Comparison of ENCODE assay signal across 15 cellular contexts in genomic region chr12:57739914-57740538, GRCh38. TPM values are rescaled to one million over a fixed set of nuclear protein-coding genes. Genes with fewer than 3 reads are reported as not detected.
DNase-seq lines count a peak whose midpoint lies in the region; ATAC-seq and TF ChIP-seq lines count a peak whose summit lies in the region.
"Had no signal": no experiment of that assay in that cellular context is flagged by ENCODE, and none has a peak within 500 bp of the region (broad histone marks: within the 10 kb centered on the region; RNA-seq: fewer than 3 reads in every experiment).

No MANE protein-coding gene starts in this region.

- H3K4me3 ChIP-seq in MM.1S (ENCODE audit: low read length): no peak overlapping the region
- H3K4me3 ChIP-seq in neutrophil (ENCODE audit: low read depth in 1 of 2, low read length in 1 of 2): peak overlapping the region; percentile 61 to 72
- H3K4me3 ChIP-seq: hepatocyte, tibial artery had no signal

- H3K4me1 ChIP-seq in MM.1S (ENCODE audit: low read length) (peaks cover 28% of the 10 kb centered on the region), neutrophil (ENCODE audit: control insufficient read depth in 1 of 2, insufficient read depth in 1 of 2, low read depth in 1 of 2, low read length in 1 of 2) (peaks cover 56 to 60% of the 10 kb centered on the region in 2 experiments)

- peak overlapping the region; percentile 90 for H3K4me3 Mint-ChIP-seq in T-helper 1 cell treated with Interleukin-12 subunit alpha and Interleukin-12 subunit beta and Interleukin-4 antibody, amounts not matched to agents 30 μg/mL and 1 μg/mL, for 36 hours
- H3K4me3 Mint-ChIP-seq in brain: peak overlapping the region in 4 of 5 experiments; percentile 30 to 90 (median 84)

- no peak for ATAC-seq in GM19395 (IDR thresholded peaks at IDR 0.05; ENCODE audit: unreplicated experiment)
- ATAC-seq: left colon had no signal

- H3K9me3 Mint-ChIP-seq in T-helper 1 cell treated with Interleukin-12 subunit alpha and Interleukin-12 subunit beta and Interleukin-4 antibody, amounts not matched to agents 30 μg/mL and 1 μg/mL, for 36 hours: no peaks in the 10 kb centered on the region
- peaks cover 0 to 8% (median 0%) of the 10 kb centered on the region in 5 experiments for H3K9me3 Mint-ChIP-seq in brain

- H3K9me3 ChIP-seq in MM.1S (replicated peaks; ENCODE audit: insufficient read depth, low read length) (no peaks in the 10 kb centered on the region), neutrophil (no peaks in the 10 kb centered on the region)
- H3K9me3 ChIP-seq: tibial artery had no signal

- no peaks in the 10 kb centered on the region for H3K27me3 Mint-ChIP-seq in T-helper 1 cell treated with Interleukin-12 subunit alpha and Interleukin-12 subunit beta and Interleukin-4 antibody, amounts not matched to agents 30 μg/mL and 1 μg/mL, for 36 hours (ENCODE audit: low read depth)
- H3K27me3 Mint-ChIP-seq in brain: peaks cover 75% of the 10 kb centered on the region

- no peak overlapping the region for H2AFZ ChIP-seq in MM.1S (ENCODE audit: low read length)
- H2AFZ ChIP-seq: hepatocyte had no signal

- peak overlapping the region; percentile 72; the same call in 1 of the 2 replicates for H3K4me2 ChIP-seq in MM.1S (ENCODE audit: low read depth, low read length)
- H3K4me2 ChIP-seq: hepatocyte had no signal

- no peak overlapping the region for H3K27ac ChIP-seq in MM.1S (ENCODE audit: low read length)
- peak overlapping the region; percentile 94 for H3K27ac ChIP-seq in neutrophil
- H3K27ac ChIP-seq: hepatocyte, tibial artery had no signal

- no peak overlapping the region for H3K9ac ChIP-seq in MM.1S (ENCODE audit: low read length)

- peak overlapping the region; percentile 6 for H3K27ac Mint-ChIP-seq in T-helper 1 cell treated with Interleukin-12 subunit alpha and Interleukin-12 subunit beta and Interleukin-4 antibody, amounts not matched to agents 30 μg/mL and 1 μg/mL, for 36 hours
- H3K27ac Mint-ChIP-seq in brain: peak overlapping the region in 2 of 5 experiments; percentile 86 to 91

- TF ChIP-seq CTCF in MM.1S (IDR thresholded peaks at IDR 0.05; ENCODE audit: low read length): no peak
- TF ChIP-seq CTCF in brain (conservative IDR thresholded peaks at IDR 0.05): no peak
- TF ChIP-seq CTCF in neutrophil (IDR thresholded peaks at IDR 0.05): no peak

- H3K79me2 ChIP-seq in MM.1S (ENCODE audit: low read length): peaks cover 36% of the 10 kb centered on the region
- H3K79me2 ChIP-seq: hepatocyte had no signal

- no peaks in the 10 kb centered on the region for H3K36me3 ChIP-seq in MM.1S (replicated peaks; ENCODE audit: insufficient read depth, low read length)
- H3K36me3 ChIP-seq in neutrophil: peaks cover 48% of the 10 kb centered on the region
- H3K36me3 ChIP-seq: tibial artery had no signal

- H3K27me3 ChIP-seq in MM.1S (replicated peaks; ENCODE audit: insufficient read depth, low read length) (no peaks in the 10 kb centered on the region), neutrophil (no peaks in the 10 kb centered on the region)

- H4K20me1 ChIP-seq in MM.1S (ENCODE audit: insufficient read depth, low read length): no peaks in the 10 kb centered on the region; the same call in 1 of the 2 replicates

- H3K36me3 Mint-ChIP-seq in T-helper 1 cell treated with Interleukin-12 subunit alpha and Interleukin-12 subunit beta and Interleukin-4 antibody, amounts not matched to agents 30 μg/mL and 1 μg/mL, for 36 hours (ENCODE audit: low read depth): peaks cover 26% of the 10 kb centered on the region
- no peaks in the 10 kb centered on the region for H3K36me3 Mint-ChIP-seq in brain

- peaks cover 38% of the 10 kb centered on the region for H3K4me1 Mint-ChIP-seq in T-helper 1 cell treated with Interleukin-12 subunit alpha and Interleukin-12 subunit beta and Interleukin-4 antibody, amounts not matched to agents 30 μg/mL and 1 μg/mL, for 36 hours (ENCODE audit: low read depth)
- peaks cover 56% of the 10 kb centered on the region for H3K4me1 Mint-ChIP-seq in brain

- H3K9me2 ChIP-seq in MM.1S (replicated peaks; ENCODE audit: insufficient read depth, low read length): no peaks in the 10 kb centered on the region

- H3F3A ChIP-seq in MM.1S (ENCODE audit: insufficient read depth, low read length): peaks cover 15% of the 10 kb centered on the region; the same call in 1 of the 2 replicates

- DNase-seq in T-helper 1 cell (no peak), MM.1S (no peak), NOMO-1 (lab: John Stamatoyannopoulos, UW; ENCODE audit: unreplicated experiment in 2 of 2) (no peak), NCI-H2081 treated with DMSO at 0.1 percent for 48 hours (lab: John Stamatoyannopoulos, UW) (no peak)
- DNase-seq: 8988T, GDM1, left colon, NCI-H2081, NCI-H748 treated with DMSO at 0.1 percent for 48 hours, tibial artery had no signal

RNA-seq across cellular contexts. Expression of gene AGAP2, which starts 1.5 kb away (rescaled TPM):
- polyA plus RNA-seq in brain (ENCODE audit: insufficient read depth, low read depth, low replicate concordance): 37.8 TPM

RNA-seq across cellular contexts. Expression of gene TSPAN31, which starts 4.8 kb away (rescaled TPM):
- 38.4 TPM for polyA plus RNA-seq in brain (ENCODE audit: insufficient read depth, low read depth, low replicate concordance)

RNA-seq across cellular contexts. Expression of gene CDK4, which starts 12.1 kb away (rescaled TPM):
- polyA plus RNA-seq in brain (ENCODE audit: insufficient read depth, low read depth, low replicate concordance): 240 TPM

RNA-seq across cellular contexts. Expression of gene MARCHF9, which starts 14.9 kb away (rescaled TPM):
- 26.0 TPM for polyA plus RNA-seq in brain (ENCODE audit: insufficient read depth, low read depth, low replicate concordance)

RNA-seq across cellular contexts. Expression of gene CYP27B1, which starts 26.9 kb away (rescaled TPM):
- polyA plus RNA-seq in brain (ENCODE audit: insufficient read depth, low read depth, low replicate concordance): not detected
